In genomic region chrY:21103885-21104284, GRCh38 we compare ENCODE assay signal across 26 cellular contexts.
"Had no signal": no experiment of that assay in that cellular context is flagged by ENCODE, and none has a peak within 500 bp of the region (broad histone marks: within the 10 kb centered on the region; RNA-seq: fewer than 3 reads in every experiment).

No MANE protein-coding gene starts in this region.

- H3K27me3 Mint-ChIP-seq: activated CD4-positive, alpha-beta T cell treated with anti-CD3 and anti-CD28 coated beads, Interleukin-2, amount 10 ng/mL, durations not matched to agents 24 days and 14 days; activated naive CD4-positive, alpha-beta T cell treated with anti-CD3 and anti-CD28 coated beads, Interleukin-2, amount 50 U/mL, for 24 hours had no signal

- H3K4me3 Mint-ChIP-seq: activated CD4-positive, alpha-beta T cell treated with anti-CD3 and anti-CD28 coated beads, Interleukin-2, amount 10 ng/mL, durations not matched to agents 24 days and 14 days; activated naive CD4-positive, alpha-beta T cell treated with anti-CD3 and anti-CD28 coated beads, Interleukin-2, amount 50 U/mL, for 24 hours had no signal

- FAIRE-seq: colon had no signal

- DNase-seq: activated CD4-positive, alpha-beta T cell treated with anti-CD3 and anti-CD28 coated beads for 1 hour; activated CD4-positive, alpha-beta T cell treated with anti-CD3 and anti-CD28 coated beads, Interleukin-2, amount 10 ng/mL, durations not matched to agents 24 days and 14 days; activated CD4-positive, alpha-beta T cell treated with anti-CD3 and anti-CD28 coated beads, Interleukin-2, amount 50 U/mL, for 4 hours; activated CD4-positive, CD25-positive, alpha-beta regulatory T cell; activated CD8-positive, alpha-beta memory T cell treated with anti-CD3 and anti-CD28 coated beads, Interleukin-2, amount 50 U/mL, for 48 hours; activated effector memory CD4-positive, alpha-beta T cell treated with anti-CD3 and anti-CD28 coated beads, Interleukin-2, amount 50 U/mL, for 16 hours; activated naive CD4-positive, alpha-beta T cell; activated T-cell treated with anti-CD3 and anti-CD28 coated beads, Interleukin-2, amount 50 U/mL, for 48 hours; amniotic stem cell; aorta; brain microvascular endothelial cell; central memory CD4-positive, alpha-beta T cell; NCI-H1048; NCI-H1105 treated with DMSO at 0.1 percent for 48 hours; NCI-H1436; NCI-H1694 treated with DMSO at 0.1 percent for 48 hours; NCI-H2029; NCI-H345; NCI-H524 treated with DMSO at 0.1 percent for 48 hours; SHP77; SJCRH30; T1000; WERI-Rb-1 had no signal

- H3K27ac Mint-ChIP-seq: activated naive CD4-positive, alpha-beta T cell treated with anti-CD3 and anti-CD28 coated beads, Interleukin-2, amount 50 U/mL, for 24 hours had no signal

- H3K9me3 Mint-ChIP-seq: activated CD4-positive, alpha-beta T cell treated with anti-CD3 and anti-CD28 coated beads, Interleukin-2, amount 10 ng/mL, durations not matched to agents 24 days and 14 days; activated naive CD4-positive, alpha-beta T cell treated with anti-CD3 and anti-CD28 coated beads, Interleukin-2, amount 50 U/mL, for 24 hours had no signal

- ATAC-seq: Panc1 had no signal
